Comparison of ENCODE assay signal across 10 cellular contexts in genomic region chr19:4473708-4474503, GRCh38. TPM values are rescaled to one million over a fixed set of nuclear protein-coding genes. Genes with fewer than 3 reads are reported as not detected.
DNase-seq lines count a peak whose midpoint lies in the region; ATAC-seq and TF ChIP-seq lines count a peak whose summit lies in the region.
"Had no signal": no experiment of that assay in that cellular context is flagged by ENCODE, and none has a peak within 500 bp of the region (broad histone marks: within the 10 kb centered on the region; RNA-seq: fewer than 3 reads in every experiment).

No MANE protein-coding gene starts in this region.

- H3K36me3 Mint-ChIP-seq in Caco-2 (ENCODE audit: insufficient read depth, unreplicated experiment), result peaks cover 13% of the 10 kb centered on the region

- 0 out of 2 replicates have a peak, but pooled peaks cover 4% of the 10 kb centered on the region for H3F3A ChIP-seq in Loucy (ENCODE audit: low read depth)

- H2BK15ac ChIP-seq in neuronal stem cell (ENCODE audit: low read length), result no peak overlapping the region

- H4K8ac ChIP-seq in neuronal stem cell (ENCODE audit: low read depth, low read length), result no peak overlapping the region

- no peaks in the 10 kb centered on the region for H3K27me3 Mint-ChIP-seq in Caco-2 (ENCODE audit: insufficient read depth, unreplicated experiment)

- no peak overlapping the region; the same call in 1 of the 2 replicates for H3K4me3 ChIP-seq in Caco-2 (ENCODE audit: low read depth, low read length)
- peak overlapping the region; percentile 80 for H3K4me3 ChIP-seq in Loucy (ENCODE audit: low read length, poor library complexity, severe bottlenecking)
- peak overlapping the region; percentile 86 for H3K4me3 ChIP-seq in coronary artery
- peak overlapping the region; percentile 75 to 84 for H3K4me3 ChIP-seq in neuronal stem cell (ENCODE audit: low read length in 2 of 2)

- H2BK12ac ChIP-seq in neuronal stem cell (ENCODE audit: low read length), result no peak overlapping the region

- H4K20me1 ChIP-seq in Loucy (ENCODE audit: insufficient read depth, low read length, poor library complexity, severe bottlenecking), result peaks cover 33% of the 10 kb centered on the region

- H3K4me2 ChIP-seq in Loucy (ENCODE audit: low read depth, low read length, poor library complexity, severe bottlenecking) (peak overlapping the region; percentile 79), neuronal stem cell (ENCODE audit: insufficient read depth, low read length, poor library complexity, severe bottlenecking) (peak overlapping the region; percentile 88)

- ATAC-seq in GM18519 (IDR thresholded peaks at IDR 0.05; ENCODE audit: low FRiP score, unreplicated experiment), result no peak

- H2AFZ ChIP-seq in Loucy (ENCODE audit: low read length), result peak overlapping the region; percentile 13
- H2AFZ ChIP-seq in neuronal stem cell (ENCODE audit: low read length), result peak overlapping the region; percentile 66

- BruUV-seq in Caco-2 (replicated peaks; lab: Mats Ljungman, UMichigan), result no TSS peak

- H3K27ac Mint-ChIP-seq in Caco-2 (ENCODE audit: unreplicated experiment), result no peak overlapping the region

- H3K9me3 Mint-ChIP-seq in Caco-2 (ENCODE audit: unreplicated experiment), result no peaks in the 10 kb centered on the region

- peaks cover 40% of the 10 kb centered on the region for H3K79me2 ChIP-seq in Loucy (ENCODE audit: insufficient read depth, low read length)

- CTCF ChIA-PET in Caco-2 (lab: Charles Lee), result no interaction called here

- H3K79me1 ChIP-seq in neuronal stem cell (ENCODE audit: low read depth, low read length), result peaks cover 16% of the 10 kb centered on the region

- H2BK5ac ChIP-seq in neuronal stem cell (ENCODE audit: low read length), result peak overlapping the region; percentile 7

- no CpG with 5 or more reads among the region's 25 CpGs for WGBS in neuronal stem cell (ENCODE audit: extremely low coverage in 2 of 2, insufficient read length in 2 of 2, insufficient replicate concordance in 1 of 2), 2 donors

- H3K4me1 ChIP-seq in Caco-2 (peaks cover 4% of the 10 kb centered on the region; the same call in 1 of the 2 replicates), Loucy (ENCODE audit: insufficient read depth, low read length, poor library complexity, severe bottlenecking) (peaks cover 11% of the 10 kb centered on the region), neuronal stem cell (ENCODE audit: control insufficient read depth in 2 of 2, insufficient read depth in 1 of 2, low read depth in 1 of 2, low read length in 2 of 2) (peaks cover 8 to 10% of the 10 kb centered on the region in 2 donors)

- no peak overlapping the region for H4K91ac ChIP-seq in neuronal stem cell (ENCODE audit: low read depth, low read length, poor library complexity)

- H3K27me3 ChIP-seq in Caco-2 (replicated peaks; ENCODE audit: control insufficient read depth, insufficient read depth, low read length) (no peaks in the 10 kb centered on the region), Loucy (ENCODE audit: insufficient read depth, low read length, poor library complexity, severe bottlenecking) (no peaks in the 10 kb centered on the region), neuronal stem cell (ENCODE audit: control insufficient read depth in 3 of 3, insufficient read depth in 3 of 3, low read depth in 1 of 3, low read length in 3 of 3) (no peaks in the 10 kb centered on the region)
- H3K27me3 ChIP-seq: ovary had no signal

- intact Hi-C loops in Caco-2 (cut with micrococcal nuclease; ENCODE audit: unreplicated experiment), result no loop called here

- no peak for DNase-seq in Caco-2
- no peak for DNase-seq in coronary artery (ENCODE audit: low spot score)
- no peak for DNase-seq in neuronal stem cell (ENCODE audit: low spot score)
- DNase-seq in HPDE6-E6E7 (ENCODE audit: extremely low spot score), result no peak
- no peak for DNase-seq in MV-4-11 (lab: John Stamatoyannopoulos, UW)
- no peak for DNase-seq in NCI-H69 (lab: John Stamatoyannopoulos, UW)
- DNase-seq: activated effector memory CD4-positive, alpha-beta T cell treated with anti-CD3 and anti-CD28 coated beads, Interleukin-2, amount 50 U/mL, for 16 hours had no signal

- H2AK5ac ChIP-seq in neuronal stem cell (ENCODE audit: low read depth, low read length), result peak overlapping the region; percentile 91

- no peak overlapping the region for H3K4ac ChIP-seq in neuronal stem cell (ENCODE audit: low read length)

- peak overlapping the region; percentile 94 for H3K9ac ChIP-seq in Loucy (ENCODE audit: low read depth, low read length, poor library complexity, severe bottlenecking)
- H3K9ac ChIP-seq in neuronal stem cell (ENCODE audit: low read depth, low read length, poor library complexity), result peak overlapping the region; percentile 61

- POLR2A ChIA-PET in Caco-2 (lab: Charles Lee), result no interaction called here

- H3K9me3 ChIP-seq in Caco-2, result no peaks in the 10 kb centered on the region
- no peaks in the 10 kb centered on the region for H3K9me3 ChIP-seq in Loucy (ENCODE audit: insufficient read depth, low read depth, low read length)
- H3K9me3 ChIP-seq in neuronal stem cell (replicated peaks in 1 of 2; ENCODE audit: control insufficient read depth in 2 of 2, insufficient read depth in 1 of 2, low read depth in 1 of 2, low read length in 2 of 2), result peaks cover 0 to 2% of the 10 kb centered on the region in 2 donors
- H3K9me3 ChIP-seq: ovary had no signal

- peak overlapping the region; percentile 5 for H3K18ac ChIP-seq in neuronal stem cell (ENCODE audit: low read length)

- H3K23ac ChIP-seq in neuronal stem cell (ENCODE audit: low read depth, low read length, poor library complexity), result no peak overlapping the region

- H2BK120ac ChIP-seq in neuronal stem cell (ENCODE audit: low read depth, low read length), result no peak overlapping the region

- peak overlapping the region; percentile 22 for H3K14ac ChIP-seq in neuronal stem cell (ENCODE audit: low read length)

- H3K36me3 ChIP-seq in Caco-2 (ENCODE audit: control insufficient read depth, insufficient read depth, low read length), result no peaks in the 10 kb centered on the region; the same call in 1 of the 2 replicates
- H3K36me3 ChIP-seq in Loucy (ENCODE audit: insufficient read depth, low read length), result peaks cover 16% of the 10 kb centered on the region; the same call in 1 of the 2 replicates
- peaks cover 22 to 32% of the 10 kb centered on the region in 2 donors for H3K36me3 ChIP-seq in neuronal stem cell (replicated peaks in 1 of 2; ENCODE audit: control insufficient read depth in 2 of 2, insufficient read depth in 2 of 2, low read length in 2 of 2)
- H3K36me3 ChIP-seq: ovary had no signal

- H3K4me1 Mint-ChIP-seq in Caco-2 (ENCODE audit: low read depth, unreplicated experiment), result peaks cover 6% of the 10 kb centered on the region

- H3K27ac ChIP-seq in coronary artery, result no peak overlapping the region
- H3K27ac ChIP-seq in neuronal stem cell (replicated peaks; ENCODE audit: low read length), result peak overlapping the region; percentile 77
- H3K27ac ChIP-seq: ovary had no signal

- no peaks in the 10 kb centered on the region for H3K9me2 ChIP-seq in Loucy (replicated peaks; ENCODE audit: low read depth, low read length)

- H3K4me3 Mint-ChIP-seq in Caco-2 (ENCODE audit: unreplicated experiment), result peak overlapping the region; percentile 44

- TF ChIP-seq CTCF in Caco-2 (IDR thresholded peaks at IDR 0.05; ENCODE audit: insufficient read depth in 1 of 2, low read depth in 1 of 2, low read length in 1 of 2, severe bottlenecking in 1 of 2, unreplicated experiment in 1 of 2), result no peak
- TF ChIP-seq CTCF in Loucy (conservative IDR thresholded peaks at IDR 0.05; ENCODE audit: low read length), result no peak
- TF ChIP-seq CTCF in coronary artery (IDR thresholded peaks at IDR 0.05), result no peak

RNA-seq across cellular contexts. Expression of gene HDGFL2, which starts 1.8 kb away (rescaled TPM):
- 65.7 and 70.8 TPM in 2 replicates for total RNA-seq in Caco-2 (2022)
- polyA plus RNA-seq in neuronal stem cell (2013, experiment 1 of 2), result 73.8 TPM
- 75.2 TPM for polyA plus RNA-seq in neuronal stem cell (2013, experiment 2 of 2)

RNA-seq across cellular contexts. Expression of gene UBXN6, which starts 16.3 kb away (rescaled TPM):
- 42.1 and 42.9 TPM in 2 replicates for total RNA-seq in Caco-2 (2022)
- polyA plus RNA-seq in neuronal stem cell (2013, experiment 1 of 2), result 28.2 TPM
- polyA plus RNA-seq in neuronal stem cell (2013, experiment 2 of 2), result 29.6 TPM

RNA-seq across cellular contexts. Expression of gene PLIN4, which starts 44.4 kb away (rescaled TPM):
- total RNA-seq in Caco-2 (2022), result 0.09 and 0.21 TPM in 2 replicates
- polyA plus RNA-seq in neuronal stem cell (2013, experiment 1 of 2), result 0.13 TPM
- 0.18 TPM for polyA plus RNA-seq in neuronal stem cell (2013, experiment 2 of 2)
